ENCODE assay signal across 9 cellular contexts in the genomic region with DNA sequence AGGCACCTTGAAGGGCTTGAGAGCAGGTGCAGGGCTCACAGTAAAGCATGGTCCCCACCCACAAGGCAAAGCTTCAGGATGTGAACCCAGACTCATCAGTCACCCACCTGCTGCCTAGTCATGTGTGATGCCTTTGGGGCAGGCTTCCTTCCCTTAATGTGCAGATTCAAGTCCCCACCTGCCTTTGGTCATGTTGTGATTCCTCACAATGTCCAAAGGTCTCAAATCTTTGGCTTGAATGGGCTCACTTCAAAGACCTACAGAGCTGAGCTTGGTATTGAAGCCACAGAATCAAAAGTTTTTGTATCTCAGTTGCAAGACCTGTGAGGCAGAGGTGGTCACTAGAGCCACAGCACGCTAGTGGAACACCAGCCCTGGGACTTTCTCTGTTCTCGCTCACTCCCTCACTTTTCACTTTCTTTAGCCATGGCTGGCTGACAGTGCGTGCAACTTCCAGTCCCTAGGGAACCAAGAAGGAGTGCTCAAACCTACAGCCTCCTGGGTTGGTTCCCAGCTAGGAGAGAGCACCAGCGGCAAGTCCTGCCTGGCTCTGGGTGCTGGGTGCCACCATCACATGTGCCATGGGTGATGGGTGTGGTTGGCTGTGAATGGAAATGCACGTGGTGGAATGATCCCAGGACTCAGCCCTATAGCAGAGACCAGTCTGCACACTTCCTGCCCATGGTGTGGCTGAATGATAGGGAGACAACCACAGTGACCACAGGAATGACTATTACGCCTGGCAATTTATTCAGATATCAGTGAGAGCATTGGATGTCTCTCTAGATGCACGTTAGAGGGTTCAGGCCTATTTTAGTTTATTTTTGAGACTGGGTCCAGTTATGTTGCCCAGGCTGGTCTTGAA.
DNase-seq lines count a peak whose midpoint lies in the region; ATAC-seq and TF ChIP-seq lines count a peak whose summit lies in the region.
"Had no signal": no experiment of that assay in that cellular context is flagged by ENCODE, and none has a peak within 500 bp of the region (broad histone marks: within the 10 kb centered on the region; RNA-seq: fewer than 3 reads in every experiment).

No MANE protein-coding gene starts in this region.

- TF ChIP-seq CTCF in DND-41 (IDR thresholded peaks at IDR 0.05; ENCODE audit: borderline replicate concordance, extremely low read depth, low read length, poor library complexity, severe bottlenecking) (no peak), foreskin fibroblast (IDR thresholded peaks at IDR 0.05; ENCODE audit: low read depth, low read length) (no peak)

- no peak overlapping the region for H2AFZ ChIP-seq in DND-41 (ENCODE audit: low read depth, low read length)

- no peak overlapping the region for H3K4me2 ChIP-seq in DND-41 (ENCODE audit: insufficient read depth, low read length)

- H3K9me3 ChIP-seq in DND-41 (ENCODE audit: insufficient read depth, low read length, severe bottlenecking): no peaks in the 10 kb centered on the region

- H4K20me1 ChIP-seq in DND-41 (ENCODE audit: insufficient read depth, low read length): no peaks in the 10 kb centered on the region

- H3K4me1 ChIP-seq in DND-41 (ENCODE audit: insufficient read depth, low read length): peaks cover 27% of the 10 kb centered on the region

- H3K27me3 ChIP-seq in DND-41 (ENCODE audit: insufficient read depth, low read length, poor library complexity): no peaks in the 10 kb centered on the region

- no peaks in the 10 kb centered on the region for H3K36me3 ChIP-seq in DND-41 (ENCODE audit: insufficient read depth, low read length)

- no peak for DNase-seq in DND-41
- DNase-seq in amniotic epithelial cell (ENCODE audit: low read depth): peak; percentile 61
- no peak for DNase-seq in Ammon's horn (ENCODE audit: low spot score)
- no peak for DNase-seq in NOMO-1 (lab: John Stamatoyannopoulos, UW; ENCODE audit: unreplicated experiment in 2 of 2)
- no peak for DNase-seq in foreskin fibroblast
- no peak for DNase-seq in NCI-H2107 (lab: John Stamatoyannopoulos, UW)
- DNase-seq: KG1 had no signal

- no peak overlapping the region for H3K4me3 ChIP-seq in DND-41 (ENCODE audit: low read depth in 1 of 2, low read length in 2 of 2)
- H3K4me3 ChIP-seq in foreskin fibroblast (ENCODE audit: low read depth in 1 of 2, low read length in 2 of 2): no peak overlapping the region

- ATAC-seq in DND-41 (ENCODE audit: insufficient read depth, low read depth) (0 out of 3 replicates have a peak, but pooled peaks have one; percentile 20), GM19397 (IDR thresholded peaks at IDR 0.05; ENCODE audit: unreplicated experiment) (peak; percentile 56), HG03103 (IDR thresholded peaks at IDR 0.05; ENCODE audit: low read depth, unreplicated experiment) (peak; percentile 55)

- H3K9ac ChIP-seq in DND-41 (ENCODE audit: low read depth, low read length): no peak overlapping the region

- no peak overlapping the region for H3K27ac ChIP-seq in DND-41 (ENCODE audit: low read length)

- no peaks in the 10 kb centered on the region for H3K79me2 ChIP-seq in DND-41 (ENCODE audit: insufficient read depth, low read length)
